ENCODE assay signal across 8 cellular contexts in genomic region chr17:39863918-39864746, GRCh38. TPM values are rescaled to one million over a fixed set of nuclear protein-coding genes. Genes with fewer than 3 reads are reported as not detected.
DNase-seq lines count a peak whose midpoint lies in the region; TF ChIP-seq lines count a peak whose summit lies in the region.

Gene IKZF3, minus strand, starts transcription at chr17:39864312. Its CDS starts 186 bp downstream, at chr17:39864126.

- peak; percentile 41 for TF ChIP-seq CTCF in epithelial cell of proximal tubule (conservative IDR thresholded peaks at IDR 0.05; ENCODE audit: low read depth, low read length)
- TF ChIP-seq CTCF in neural crest cell (conservative IDR thresholded peaks at IDR 0.05), result peak; percentile 22
- peak in 4 of 6 experiments; percentile 31 to 65 (median 49) for TF ChIP-seq CTCF in thyroid gland (IDR thresholded peaks at IDR 0.05)

- no peak within 1 kb of the TSS for H3K27ac ChIP-seq in thyroid gland

- H3K27me3 Mint-ChIP-seq in neural crest cell (ENCODE audit: low read depth), result peaks cover 83% of the 10 kb centered on the region

- H3K4me3 ChIP-seq in HAP-1 (no peak within 1 kb of the TSS), epithelial cell of proximal tubule (ENCODE audit: low read depth, low read length) (no peak within 1 kb of the TSS), thyroid gland (replicated peaks in 1 of 3) (no peak within 1 kb of the TSS)

- H3K9me3 ChIP-seq in HAP-1, result no peaks in the 10 kb centered on the region
- H3K9me3 ChIP-seq in thyroid gland, result no peaks in the 10 kb centered on the region

- no peak within 1 kb of the TSS for H3K27ac Mint-ChIP-seq in neural crest cell (ENCODE audit: unreplicated experiment)

- no peaks in the 10 kb centered on the region for H3K4me1 Mint-ChIP-seq in neural crest cell

- no peaks in the 10 kb centered on the region for H3K36me3 ChIP-seq in HAP-1 (replicated peaks)
- no peaks in the 10 kb centered on the region for H3K36me3 ChIP-seq in thyroid gland

- DNase-seq in EL (peak; percentile 13), HAP-1 (ENCODE audit: low spot score in 2 of 2) (peak; percentile 46 to 71), NCI-H2171 (lab: John Stamatoyannopoulos, UW) (peak; percentile 60), epithelial cell of proximal tubule (ENCODE audit: low read depth) (no peak), neural crest cell (ENCODE audit: low read depth, low spot score) (peak; percentile 49), thyroid gland (peak; percentile 76 to 87), dedifferentiated amniotic fluid mesenchymal stem cell (ENCODE audit: extremely low spot score) (no peak)
- DNase-seq in activated CD8-positive, alpha-beta memory T cell treated with anti-CD3 and anti-CD28 coated beads for 24 hours, result peak; percentile 93

- H3K27me3 ChIP-seq in HAP-1 (ENCODE audit: low read depth), result peaks cover 41% of the 10 kb centered on the region
- no peaks in the 10 kb centered on the region for H3K27me3 ChIP-seq in thyroid gland

- intact Hi-C loops in thyroid gland (cut with DNase I), result loop anchor here (10.0 kb wide), 1 partner anchor 239 kb away; the partner anchor contains the start of gene PPP1R1B

- no peak for TF ChIP-seq POLR2A in thyroid gland (IDR thresholded peaks at IDR 0.05)

- whole genome bisulfite sequencing in thyroid gland, 2 donors, result 6 to 8% methylated on average over 43 to 49 of the region's 50 CpGs

- in situ Hi-C loops in HAP-1 (cut with MboI; ENCODE audit: low sequenced_read_pairs), result no loop called here

- no peak within 1 kb of the TSS for H3K4me3 Mint-ChIP-seq in neural crest cell

- H3K36me3 Mint-ChIP-seq in neural crest cell (ENCODE audit: low read depth), result peaks cover 3% of the 10 kb centered on the region

- H3K4me1 ChIP-seq in HAP-1 (no peaks in the 10 kb centered on the region), thyroid gland (peaks cover 0 to 6% of the 10 kb centered on the region in 2 donors)

- peaks cover 7% of the 10 kb centered on the region for H3K9me3 Mint-ChIP-seq in neural crest cell

RNA-seq across cellular contexts. Expression of gene IKZF3, which starts in this region (rescaled TPM):
- total RNA-seq in epithelial cell of proximal tubule, result 0.07 TPM in 1 of 2 replicates, not detected in the other
- not detected in 2 replicates for total RNA-seq in neural crest cell
- total RNA-seq in thyroid gland, result 1 to 10 TPM; 1.8 to 2.8 (median 2.6) TPM

Comparison
In these comparisons a context has a peak if more than half of its experiments do, and no peak if none do; other contexts are left out.
1. Peak in DNase-seq in neural crest cell; RNA of the gene not detected or under 1 TPM.
2. DNase-seq: peak in EL (single experiment), HAP-1 (2 of 2), NCI-H2171 (single experiment), activated CD8-positive, alpha-beta memory T cell treated with anti-CD3 and anti-CD28 coated beads for 24 hours (single experiment) and thyroid gland (2 of 2); none in epithelial cell of proximal tubule (single experiment) and dedifferentiated amniotic fluid mesenchymal stem cell (single experiment).
3. Peak in every context shown above with its lines, with median percentiles within 50 percentile points of each other: CTCF ChIP-seq.